ENCODE assay signal across 14 cellular contexts in genomic region chr5:67196537-67197059, GRCh38. TPM values are rescaled to one million over a fixed set of nuclear protein-coding genes. Genes with fewer than 3 reads are reported as not detected.
DNase-seq lines count a peak whose midpoint lies in the region; ATAC-seq, FAIRE-seq and TF ChIP-seq lines count a peak whose summit lies in the region.
"Had no signal": no experiment of that assay in that cellular context is flagged by ENCODE, and none has a peak within 500 bp of the region (broad histone marks: within the 10 kb centered on the region; RNA-seq: fewer than 3 reads in every experiment).

Gene CD180, minus strand, starts transcription at chr5:67196799. Its CDS starts 158 bp downstream, at chr5:67196641.

- H3K4me2 ChIP-seq in DOHH2 (ENCODE audit: low read length): peak within 1 kb of the TSS; percentile 85

- peak within 1 kb of the TSS; percentile 93 for H3K4me3 ChIP-seq in DOHH2 (ENCODE audit: low read length)
- no peak within 1 kb of the TSS for H3K4me3 ChIP-seq in ovary

- peaks cover 37% of the 10 kb centered on the region for H3F3A ChIP-seq in DOHH2 (ENCODE audit: control insufficient read depth, insufficient read depth)

- no peaks in the 10 kb centered on the region for H4K20me1 ChIP-seq in DOHH2 (ENCODE audit: control insufficient read depth, insufficient read depth, low read depth, low read length)

- ATAC-seq in GM21447 (IDR thresholded peaks at IDR 0.05; ENCODE audit: unreplicated experiment) (peak; percentile 25), HG03342 (IDR thresholded peaks at IDR 0.05; ENCODE audit: unreplicated experiment) (no peak)

- TF ChIP-seq EP300 in ovary (IDR thresholded peaks at IDR 0.05): no peak

- H3K4me1 ChIP-seq in DOHH2 (ENCODE audit: control insufficient read depth, low read length): peaks cover 97% of the 10 kb centered on the region
- peaks cover 3% of the 10 kb centered on the region for H3K4me1 ChIP-seq in ovary (ENCODE audit: insufficient read depth)

- H3K27ac Mint-ChIP-seq in activated T-helper 1 cell treated with anti-CD3 and anti-CD28 coated beads, Interleukin-12 subunit alpha, Interleukin-12 subunit beta, Interleukin-2, Interleukin-4 antibody, amounts not matched to agents 30 ng/mL and 10 ng/mL and 1 ng/mL, durations not matched to agents 14 hours and 24 hours and 36 hours: no peak within 1 kb of the TSS

- peaks cover 63% of the 10 kb centered on the region for H3K79me2 ChIP-seq in DOHH2 (ENCODE audit: control insufficient read depth, low read length)

- no peak for DNase-seq in activated T-helper 1 cell treated with anti-CD3 and anti-CD28 coated beads, Interleukin-12 subunit alpha, Interleukin-12 subunit beta, Interleukin-2, Interleukin-4 antibody, amounts not matched to agents 30 ng/mL and 10 ng/mL and 1 ng/mL, durations not matched to agents 14 hours and 24 hours and 36 hours (ENCODE audit: low spot score)
- DNase-seq in middle frontal gyrus (ENCODE audit: extremely low spot score, low spot score): peak; percentile 62
- no peak for DNase-seq in ovary
- DNase-seq in T-helper 9 cell: no peak
- no peak for DNase-seq in H54 (ENCODE audit: insufficient read length, low spot score)
- DNase-seq: activated CD4-positive, alpha-beta T cell treated with anti-CD3 and anti-CD28 coated beads, Interleukin-2, amount 50 U/mL, for 48 hours; DMS79 treated with DMSO at 0.1 percent for 48 hours; GOT3; NCI-H748 treated with DMSO at 0.1 percent for 48 hours; stomach had no signal

- H3K27ac ChIP-seq in DOHH2 (ENCODE audit: low read depth, low read length) (peak within 1 kb of the TSS; percentile 92), ovary (no peak within 1 kb of the TSS)

- H3K9me3 ChIP-seq in DOHH2 (ENCODE audit: control insufficient read depth, insufficient read depth, low read length): no peaks in the 10 kb centered on the region
- no peaks in the 10 kb centered on the region for H3K9me3 ChIP-seq in ovary

- no peaks in the 10 kb centered on the region for H3K9me2 ChIP-seq in DOHH2 (replicated peaks; ENCODE audit: control insufficient read depth, low read length)

- WGBS in ovary, 3 donors: 66 to 76% (median 76%) methylated on average over 5 of the region's 5 CpGs

- H3K36me3 ChIP-seq in DOHH2 (ENCODE audit: control insufficient read depth, low read length) (peaks cover 43% of the 10 kb centered on the region), ovary (no peaks in the 10 kb centered on the region)
- H3K36me3 ChIP-seq: stomach had no signal

- H3K4me1 Mint-ChIP-seq in activated T-helper 1 cell treated with anti-CD3 and anti-CD28 coated beads, Interleukin-12 subunit alpha, Interleukin-12 subunit beta, Interleukin-2, Interleukin-4 antibody, amounts not matched to agents 30 ng/mL and 10 ng/mL and 1 ng/mL, durations not matched to agents 14 hours and 24 hours and 36 hours (ENCODE audit: low read depth): peaks cover 78% of the 10 kb centered on the region

- H3K27me3 Mint-ChIP-seq in activated T-helper 1 cell treated with anti-CD3 and anti-CD28 coated beads, Interleukin-12 subunit alpha, Interleukin-12 subunit beta, Interleukin-2, Interleukin-4 antibody, amounts not matched to agents 30 ng/mL and 10 ng/mL and 1 ng/mL, durations not matched to agents 14 hours and 24 hours and 36 hours (ENCODE audit: insufficient read depth): no peaks in the 10 kb centered on the region

- H3K27me3 ChIP-seq in DOHH2 (ENCODE audit: control insufficient read depth, low read length): no peaks in the 10 kb centered on the region
- no peaks in the 10 kb centered on the region for H3K27me3 ChIP-seq in ovary
- H3K27me3 ChIP-seq: stomach had no signal

- no peak for TF ChIP-seq CTCF in DOHH2 (IDR thresholded peaks at IDR 0.05; ENCODE audit: low read depth, low read length, poor library complexity, severe bottlenecking)
- TF ChIP-seq CTCF in ovary (IDR thresholded peaks at IDR 0.05): no peak

- H3K4me3 Mint-ChIP-seq in activated T-helper 1 cell treated with anti-CD3 and anti-CD28 coated beads, Interleukin-12 subunit alpha, Interleukin-12 subunit beta, Interleukin-2, Interleukin-4 antibody, amounts not matched to agents 30 ng/mL and 10 ng/mL and 1 ng/mL, durations not matched to agents 14 hours and 24 hours and 36 hours: peak within 1 kb of the TSS; percentile 5

- peaks cover 16% of the 10 kb centered on the region for H3K9me3 Mint-ChIP-seq in activated T-helper 1 cell treated with anti-CD3 and anti-CD28 coated beads, Interleukin-12 subunit alpha, Interleukin-12 subunit beta, Interleukin-2, Interleukin-4 antibody, amounts not matched to agents 30 ng/mL and 10 ng/mL and 1 ng/mL, durations not matched to agents 14 hours and 24 hours and 36 hours

- TF ChIP-seq POLR2A in ovary (IDR thresholded peaks at IDR 0.05) (no peak), H54 (IDR thresholded peaks at IDR 0.05; ENCODE audit: low read depth, low read length) (no peak)

- peaks cover 16% of the 10 kb centered on the region for H3K36me3 Mint-ChIP-seq in activated T-helper 1 cell treated with anti-CD3 and anti-CD28 coated beads, Interleukin-12 subunit alpha, Interleukin-12 subunit beta, Interleukin-2, Interleukin-4 antibody, amounts not matched to agents 30 ng/mL and 10 ng/mL and 1 ng/mL, durations not matched to agents 14 hours and 24 hours and 36 hours (ENCODE audit: low read depth)

- no peak for FAIRE-seq in H54 (lab: Jason Lieb, UNC)

- intact Hi-C loops in activated T-helper 1 cell treated with anti-CD3 and anti-CD28 coated beads, Interleukin-12 subunit alpha, Interleukin-12 subunit beta, Interleukin-2, Interleukin-4 antibody, amounts not matched to agents 30 ng/mL and 10 ng/mL and 1 ng/mL, durations not matched to agents 14 hours and 24 hours and 36 hours (cut with micrococcal nuclease): loop anchor here (1.0 kb wide), 1 partner anchor 11 kb away; no protein-coding TSS in a partner anchor
- intact Hi-C loops in ovary (cut with DNase I): loop anchor here in 1 of 4 donors (10.0 kb wide), 1 partner anchor 382 kb away; no protein-coding TSS in a partner anchor

RNA-seq across cellular contexts. Expression of gene CD180, which starts in this region (rescaled TPM):
- total RNA-seq in activated T-helper 1 cell treated with anti-CD3 and anti-CD28 coated beads, Interleukin-12 subunit alpha, Interleukin-12 subunit beta, Interleukin-2, Interleukin-4 antibody, amounts not matched to agents 30 ng/mL and 10 ng/mL and 1 ng/mL, durations not matched to agents 14 hours and 24 hours and 36 hours: 0.54 and 1.4 TPM in 2 replicates
- total RNA-seq in ovary: 1 to 10 TPM in 1 of 7 donors, under 1 TPM in 6; 0.15 to 1.0 (median 0.30) TPM
- polyA plus RNA-seq in ovary: 1 to 10 TPM in 1 of 2 donors, under 1 TPM in 1; 0.17 to 2.9 TPM
- total RNA-seq: chondrocyte had no signal
